9 cellular contexts compared by ENCODE assay signal in the genomic region with DNA sequence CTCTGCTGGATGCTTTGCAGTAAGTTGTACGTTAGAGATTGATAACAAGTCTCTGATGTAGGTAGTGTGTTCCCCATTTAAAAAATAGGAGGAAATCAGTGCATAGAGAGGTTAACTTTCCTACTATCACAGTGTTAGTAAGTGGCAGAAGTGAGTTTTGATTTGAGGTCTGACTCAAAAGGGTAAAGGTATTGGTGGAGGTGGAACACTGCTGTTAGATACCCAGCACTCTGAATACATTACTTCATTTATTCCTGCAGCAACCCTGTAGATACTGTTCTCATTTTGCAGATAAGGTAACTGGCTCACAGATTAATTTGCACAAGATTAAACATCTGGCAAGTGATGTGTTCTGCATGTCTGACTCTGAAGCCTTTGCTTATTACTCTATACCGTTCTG. TPM values are rescaled to one million over a fixed set of nuclear protein-coding genes. Genes with fewer than 3 reads are reported as not detected.
DNase-seq lines count a peak whose midpoint lies in the region; ATAC-seq, FAIRE-seq and TF ChIP-seq lines count a peak whose summit lies in the region.
"Had no signal": no experiment of that assay in that cellular context is flagged by ENCODE, and none has a peak within 500 bp of the region (broad histone marks: within the 10 kb centered on the region; RNA-seq: fewer than 3 reads in every experiment).

No MANE protein-coding gene starts in this region.

- H3K4me1 ChIP-seq in heart right ventricle (peaks cover 5 to 63% (median 52%) of the 10 kb centered on the region in 9 donors), astrocyte (ENCODE audit: insufficient read depth, low read length) (peaks cover 12% of the 10 kb centered on the region), left lung (peaks cover 19 to 30% of the 10 kb centered on the region in 2 donors), urinary bladder (ENCODE audit: insufficient read depth) (peaks cover 2% of the 10 kb centered on the region)

- no peak overlapping the region for H2AFZ ChIP-seq in astrocyte (ENCODE audit: low read depth, low read length)

- ATAC-seq in heart right ventricle: no peak
- no peak for ATAC-seq in Right ventricle myocardium inferior
- ATAC-seq in left lung: no peak

- peak overlapping the region in 7 of 10 donors; percentile 69 to 98 (median 92) for H3K4me3 ChIP-seq in heart right ventricle
- H3K4me3 ChIP-seq in astrocyte (ENCODE audit: insufficient read depth, low read depth, low read length): peak overlapping the region; percentile 99
- peak overlapping the region; percentile 60 to 84 for H3K4me3 ChIP-seq in left lung
- H3K4me3 ChIP-seq in urinary bladder (ENCODE audit: low read depth, low read length): peak overlapping the region; percentile 16

- H4K20me1 ChIP-seq in astrocyte (ENCODE audit: insufficient read depth, low read length): peaks cover 61% of the 10 kb centered on the region

- DNase-seq in heart right ventricle: no peak
- no peak for DNase-seq in Right ventricle myocardium inferior (ENCODE audit: missing footprints)
- DNase-seq in astrocyte (ENCODE audit: low read depth): no peak
- DNase-seq in left lung: no peak
- DNase-seq in mesenteric fat pad (ENCODE audit: low spot score): no peak
- no peak for DNase-seq in H54 (ENCODE audit: insufficient read length, low spot score)
- no peak for DNase-seq in DMS114 treated with DMSO at 0.1 percent for 48 hours (lab: John Stamatoyannopoulos, UW; ENCODE audit: unreplicated experiment)
- DNase-seq: thyroid gland had no signal

- H3K4me2 ChIP-seq in astrocyte (ENCODE audit: low read length): peak overlapping the region; percentile 99

- no peak for FAIRE-seq in astrocyte (lab: Jason Lieb, UNC)
- FAIRE-seq in H54 (lab: Jason Lieb, UNC): no peak

- H3K27ac ChIP-seq in heart right ventricle (no peak overlapping the region), astrocyte (ENCODE audit: low read depth, low read length) (no peak overlapping the region), left lung (no peak overlapping the region), urinary bladder (ENCODE audit: low read depth) (no peak overlapping the region)
- H3K27ac ChIP-seq: thyroid gland had no signal

- H3K36me3 Mint-ChIP-seq in astrocyte (ENCODE audit: low read depth, unreplicated experiment): peaks cover 2% of the 10 kb centered on the region

- H3K27me3 ChIP-seq in heart right ventricle (peaks cover 0 to 38% (median 0%) of the 10 kb centered on the region in 7 donors), astrocyte (ENCODE audit: insufficient read depth, low read length) (no peaks in the 10 kb centered on the region), left lung (peaks cover 0 to 52% of the 10 kb centered on the region in 2 donors)
- H3K27me3 ChIP-seq: thyroid gland had no signal

- peaks cover 2% of the 10 kb centered on the region for H3K9me3 Mint-ChIP-seq in astrocyte (ENCODE audit: unreplicated experiment)

- H3K9me3 ChIP-seq in heart right ventricle: no peaks in the 10 kb centered on the region
- no peaks in the 10 kb centered on the region for H3K9me3 ChIP-seq in astrocyte (ENCODE audit: insufficient read depth, low read depth, low read length)
- H3K9me3 ChIP-seq in left lung: no peaks in the 10 kb centered on the region
- H3K9me3 ChIP-seq: thyroid gland had no signal

- no peak for TF ChIP-seq POLR2A in H54 (IDR thresholded peaks at IDR 0.05; ENCODE audit: low read depth, low read length)

- peaks cover 71% of the 10 kb centered on the region for H3K79me2 ChIP-seq in astrocyte (ENCODE audit: insufficient read depth, low read length)

- intact Hi-C loops in heart right ventricle (cut with DNase I): loop anchor here in 3 of 10 donors (2.0 to 5.0 kb wide), 2 partner anchors 35 to 61 kb away; no protein-coding TSS in a partner anchor
- intact Hi-C loops in Right ventricle myocardium inferior (cut with DNase I): no loop called here
- intact Hi-C loops in left lung (cut with DNase I): no loop called here

- H3K4me3 Mint-ChIP-seq in astrocyte (ENCODE audit: unreplicated experiment): peak overlapping the region; percentile 95

- peak overlapping the region; percentile 100 for H3K9ac ChIP-seq in astrocyte (ENCODE audit: low read length)

- no peaks in the 10 kb centered on the region for H3K36me3 ChIP-seq in heart right ventricle
- no peaks in the 10 kb centered on the region for H3K36me3 ChIP-seq in astrocyte (ENCODE audit: insufficient read depth, low read length)
- no peaks in the 10 kb centered on the region for H3K36me3 ChIP-seq in left lung
- H3K36me3 ChIP-seq in urinary bladder (ENCODE audit: insufficient read depth): no peaks in the 10 kb centered on the region
- H3K36me3 ChIP-seq: thyroid gland had no signal

- 2 to 11% methylated on average over 2 of the region's 2 CpGs for WGBS in heart right ventricle, 2 donors
- WGBS in urinary bladder: 18% methylated on average over 2 of the region's 2 CpGs

- H3K4me1 Mint-ChIP-seq in astrocyte (ENCODE audit: low read depth, unreplicated experiment): peaks cover 19% of the 10 kb centered on the region

- H3K27ac Mint-ChIP-seq in astrocyte (ENCODE audit: unreplicated experiment): no peak overlapping the region

- no peaks in the 10 kb centered on the region for H3K27me3 Mint-ChIP-seq in astrocyte (ENCODE audit: low read depth, unreplicated experiment)

- TF ChIP-seq CTCF in heart right ventricle (IDR thresholded peaks at IDR 0.05) (no peak), astrocyte (IDR thresholded peaks at IDR 0.05; ENCODE audit: insufficient read depth, low read depth, low read length) (no peak), left lung (IDR thresholded peaks at IDR 0.05) (no peak)

RNA-seq across cellular contexts. Expression of gene CAMSAP2, which starts 3.1 kb away (rescaled TPM):
- total RNA-seq in heart right ventricle (10 to 100 TPM; 36.4 to 47.1 (median 38.1) TPM), Right ventricle myocardium inferior (37.4 TPM), astrocyte (45.6 and 49.4 TPM in 2 replicates), left lung (10 to 100 TPM; 32.2 TPM), urinary bladder (61.5 TPM), mesenteric fat pad (36.4 TPM)
- polyA plus RNA-seq in heart right ventricle (10 to 100 TPM in 1 of 2 donors, 1 to 10 TPM in 1; 7.0 to 11.3 TPM), urinary bladder (15.2 TPM)

Comparison
In these comparisons a context has a peak if more than half of its experiments do, and no peak if none do; other contexts are left out.
1. H3K4me3 ChIP-seq: peak in every context shown above with its lines; median percentile 99 in astrocyte; 92 in heart right ventricle; 72 in left lung; 16 in urinary bladder.